In genomic region chr13:27964741-27965323, GRCh38 we compare ENCODE assay signal across 23 cellular contexts. TPM values are rescaled to one million over a fixed set of nuclear protein-coding genes. Genes with fewer than 3 reads are reported as not detected.
DNase-seq lines count a peak whose midpoint lies in the region; ATAC-seq and TF ChIP-seq lines count a peak whose summit lies in the region.
"Had no signal": no experiment of that assay in that cellular context is flagged by ENCODE, and none has a peak within 500 bp of the region (broad histone marks: within the 10 kb centered on the region; RNA-seq: fewer than 3 reads in every experiment).

No MANE protein-coding gene starts in this region.

- peak overlapping the region; percentile 17 for H3K27ac Mint-ChIP-seq in glutamatergic neuron (ENCODE audit: unreplicated experiment)
- H3K27ac Mint-ChIP-seq: CD8-positive, alpha-beta T cell had no signal

- no peak for TF ChIP-seq RAD21 in IMR-90 (IDR thresholded peaks at IDR 0.05; ENCODE audit: low read length)

- intact Hi-C loops in IMR-90 (cut with micrococcal nuclease) (no loop called here), lower lobe of right lung (cut with DNase I) (no loop called here)

- dilution Hi-C loops in IMR-90 (cut with HindIII; ENCODE audit: low sequenced_read_pairs, unreplicated experiment) = no loop called here

- H3K23ac ChIP-seq in IMR-90 (ENCODE audit: low read depth, low read length) = no peak overlapping the region

- no peak overlapping the region for H3K9ac ChIP-seq in IMR-90 (ENCODE audit: low read depth, low read length)

- H2BK5ac ChIP-seq in IMR-90 (ENCODE audit: low read depth, low read length, poor library complexity, severe bottlenecking) = no peak overlapping the region

- ATAC-seq in IMR-90 (ENCODE audit: low read depth) (no peak), lower lobe of right lung (no peak), GM18907 (IDR thresholded peaks at IDR 0.05; ENCODE audit: unreplicated experiment) (no peak)
- ATAC-seq: CD8-positive, alpha-beta T cell; GM12878 had no signal

- no peaks in the 10 kb centered on the region for H3K36me3 Mint-ChIP-seq in glutamatergic neuron (ENCODE audit: unreplicated experiment)
- H3K36me3 Mint-ChIP-seq: CD8-positive, alpha-beta T cell had no signal

- TF ChIP-seq CTCF in C4-2B (conservative IDR thresholded peaks at IDR 0.05) = no peak
- TF ChIP-seq CTCF in IMR-90 (conservative IDR thresholded peaks at IDR 0.05; ENCODE audit: low read depth, low read length) = no peak
- no peak for TF ChIP-seq CTCF in glutamatergic neuron (IDR thresholded peaks at IDR 0.05; ENCODE audit: partially characterized antibody, unreplicated experiment)
- TF ChIP-seq CTCF in osteoblast (IDR thresholded peaks at IDR 0.05; ENCODE audit: extremely low read depth, low read depth, low read length) = no peak
- TF ChIP-seq CTCF in lower lobe of right lung (IDR thresholded peaks at IDR 0.05) = no peak

- peaks cover 4% of the 10 kb centered on the region; the same call in 1 of the 2 replicates for H4K20me1 ChIP-seq in IMR-90 (ENCODE audit: insufficient read depth, low read length)
- H4K20me1 ChIP-seq in osteoblast (ENCODE audit: insufficient read depth, low read length) = no peaks in the 10 kb centered on the region

- H3K79me2 ChIP-seq in osteoblast (ENCODE audit: insufficient read depth, low read length) = no peaks in the 10 kb centered on the region

- H4K91ac ChIP-seq in IMR-90 (ENCODE audit: insufficient read depth, low read depth, low read length) = no peak overlapping the region

- DNase-seq in IMR-90 (no peak), glutamatergic neuron (no peak), osteoblast (ENCODE audit: insufficient read length, low spot score, missing footprints) (peak; percentile 44), lower lobe of right lung (no peak), EL (no peak), H7 (no peak)
- DNase-seq: DMS79; KBM-7; NCI-H1417 treated with DMSO at 0.1 percent for 48 hours; NCI-H2029; NCI-H2171; NCI-H446; NK-92 treated with Interleukin-12 subunit alpha and Interleukin-12 subunit beta, amount 100 ng/mL, for 24 hours; SIG-M5 had no signal

- CTCF ChIA-PET in IMR-90 (lab: Yijun Ruan, JAX) = interaction anchor here (0.6 to 1.4 kb wide), 3 partner anchors 9 to 19 kb away, joined by 3 to 5 read pairs (median 4); no protein-coding TSS in a partner anchor

- H2AK5ac ChIP-seq in IMR-90 (ENCODE audit: low read depth, low read length) = no peak overlapping the region

- H3K18ac ChIP-seq in IMR-90 (ENCODE audit: low read depth, low read length) = no peak overlapping the region

- no TSS peak for BruUV-seq in IMR-90 (replicated peaks; lab: Mats Ljungman, UMichigan)

- no peak overlapping the region for H2BK120ac ChIP-seq in IMR-90 (ENCODE audit: low read depth, low read length)

- no peak overlapping the region for H3K4me2 ChIP-seq in IMR-90 (ENCODE audit: low read depth, low read length)
- no peak overlapping the region for H3K4me2 ChIP-seq in osteoblast (ENCODE audit: insufficient read depth, low read length)

- H3K36me3 ChIP-seq in IMR-90 (ENCODE audit: control insufficient read depth, insufficient read depth, low read length) = no peaks in the 10 kb centered on the region
- no peaks in the 10 kb centered on the region for H3K36me3 ChIP-seq in osteoblast (ENCODE audit: insufficient read depth, low read length)
- H3K36me3 ChIP-seq in lower lobe of right lung = no peaks in the 10 kb centered on the region
- H3K36me3 ChIP-seq in H7 (replicated peaks; ENCODE audit: control insufficient read depth, insufficient read depth, low read length) = no peaks in the 10 kb centered on the region
- H3K36me3 ChIP-seq: HAP-1 had no signal

- no peak overlapping the region for H3K56ac ChIP-seq in IMR-90 (ENCODE audit: extremely low read depth, insufficient read depth, low read length)

- in situ Hi-C loops in IMR-90 (cut with MboI; ENCODE audit: low sequenced_read_pairs) = no loop called here

- no peak overlapping the region for H4K5ac ChIP-seq in IMR-90 (ENCODE audit: low read depth, low read length)

- no peaks in the 10 kb centered on the region for H3K79me1 ChIP-seq in IMR-90 (ENCODE audit: low read depth in 1 of 2, low read length in 2 of 2)

- H2AK9ac ChIP-seq in IMR-90 (replicated peaks; ENCODE audit: low read depth, low read length, poor library complexity) = no peak overlapping the region

- no peak overlapping the region for H2BK20ac ChIP-seq in IMR-90 (ENCODE audit: low read depth, low read length)

- no peak overlapping the region for H3K4me3 Mint-ChIP-seq in glutamatergic neuron (ENCODE audit: unreplicated experiment)
- H3K4me3 Mint-ChIP-seq: CD8-positive, alpha-beta T cell had no signal

- H3K27me3 ChIP-seq in IMR-90 (ENCODE audit: control insufficient read depth, insufficient read depth, low read length) = peaks cover 96% of the 10 kb centered on the region
- H3K27me3 ChIP-seq in osteoblast (ENCODE audit: insufficient read depth, low read length) = peaks cover 79% of the 10 kb centered on the region
- peaks cover 98% of the 10 kb centered on the region for H3K27me3 ChIP-seq in lower lobe of right lung (ENCODE audit: low read depth)
- peaks cover 99% of the 10 kb centered on the region for H3K27me3 ChIP-seq in H7 (ENCODE audit: control insufficient read depth, insufficient read depth, low read length)

- H3K9me3 ChIP-seq in IMR-90 (ENCODE audit: control insufficient read depth, insufficient read depth, low read length) (no peaks in the 10 kb centered on the region; the same call in 1 of the 2 replicates), osteoblast (ENCODE audit: low read depth, low read length) (no peaks in the 10 kb centered on the region), lower lobe of right lung (no peaks in the 10 kb centered on the region)
- H3K9me3 ChIP-seq: HAP-1 had no signal

- no CpG with 5 or more reads among the region's 15 CpGs for WGBS in IMR-90 (ENCODE audit: extremely low coverage in 2 of 2, insufficient read length in 1 of 2), 2 experiments

- H3K9me1 ChIP-seq in IMR-90 (ENCODE audit: insufficient read depth, low read length) = no peaks in the 10 kb centered on the region

- H3K4me1 ChIP-seq in IMR-90 (ENCODE audit: control insufficient read depth, insufficient read depth, low read length) = peaks cover 3% of the 10 kb centered on the region; the same call in 1 of the 2 replicates
- H3K4me1 ChIP-seq in osteoblast (ENCODE audit: insufficient read depth, low read length) = no peaks in the 10 kb centered on the region
- peaks cover 38% of the 10 kb centered on the region for H3K4me1 ChIP-seq in lower lobe of right lung

- no peak overlapping the region for H4K8ac ChIP-seq in IMR-90 (ENCODE audit: low read depth in 2 of 2, low read length in 2 of 2)

- POLR2A ChIA-PET in IMR-90 (lab: Charles Lee; ENCODE audit: unreplicated experiment) = no interaction called here

- H3K4me1 Mint-ChIP-seq in glutamatergic neuron (ENCODE audit: low read depth, unreplicated experiment) = peaks cover 7% of the 10 kb centered on the region

- TF ChIP-seq POLR2A in IMR-90 (IDR thresholded peaks at IDR 0.05; ENCODE audit: low read depth, low read length) = no peak

- H3K9me3 Mint-ChIP-seq in glutamatergic neuron (ENCODE audit: unreplicated experiment) = peaks cover 20% of the 10 kb centered on the region
- H3K9me3 Mint-ChIP-seq: CD8-positive, alpha-beta T cell had no signal

- no peak overlapping the region for H3K4ac ChIP-seq in IMR-90 (ENCODE audit: low read depth, low read length)

- no peak overlapping the region for H2BK15ac ChIP-seq in IMR-90 (ENCODE audit: low read depth, low read length)

- H2AFZ ChIP-seq in IMR-90 (replicated peaks; ENCODE audit: low read length, poor library complexity) (peak overlapping the region; percentile 32), osteoblast (ENCODE audit: low read length) (no peak overlapping the region)

- peak overlapping the region; percentile 88 for H3K27ac ChIP-seq in C4-2B
- H3K27ac ChIP-seq in IMR-90 (ENCODE audit: insufficient read depth, low read length) = no peak overlapping the region
- no peak overlapping the region for H3K27ac ChIP-seq in osteoblast (ENCODE audit: low read depth, low read length)
- no peak overlapping the region for H3K27ac ChIP-seq in lower lobe of right lung

- H3K14ac ChIP-seq in IMR-90 (replicated peaks; ENCODE audit: low read depth, low read length) = no peak overlapping the region

- H3K4me3 ChIP-seq in IMR-90 (ENCODE audit: insufficient read depth, low read depth, low read length) (no peak overlapping the region), osteoblast (ENCODE audit: insufficient read depth, low read length) (no peak overlapping the region), lower lobe of right lung (no peak overlapping the region), H7 (ENCODE audit: insufficient read depth, low read depth, low read length) (no peak overlapping the region)
- H3K4me3 ChIP-seq: GM12878, HAP-1 had no signal

- H3K27me3 Mint-ChIP-seq in glutamatergic neuron (ENCODE audit: unreplicated experiment) = peaks cover 45% of the 10 kb centered on the region

TF ChIP-seq in IMR-90, 13 proteins besides CTCF, POLR2A, EP300 and RAD21 (continues in another document):
- no peak for TF ChIP-seq RCOR1 (IDR thresholded peaks at IDR 0.05; ENCODE audit: insufficient replicate concordance, low read length)
- TF ChIP-seq NFE2L2 (IDR thresholded peaks at IDR 0.05; ENCODE audit: low read depth, low read length) = no peak

RNA-seq across cellular contexts. Expression of gene CDX2, which starts 4.3 kb away (rescaled TPM):
- total RNA-seq in IMR-90 (2012; rRNA removed) (not detected in 2 replicates), glutamatergic neuron (ENCODE audit: unreplicated experiment) (1.1 TPM), osteoblast (not detected in 2 replicates), lower lobe of right lung (not detected)
- polyA plus RNA-seq in IMR-90 (2012; rRNA removed) = not detected in 2 replicates
- polyA plus RNA-seq in IMR-90 (2012; cell fraction: cytosol; rRNA removed) = not detected in 2 replicates
- not detected in 2 replicates for polyA plus RNA-seq in IMR-90 (2012; cell fraction: nucleus; rRNA removed; ENCODE audit: low replicate concordance)
- 0.04 TPM in 1 of 2 replicates, not detected in the other for total RNA-seq in H7 (2014; rRNA removed; shearing (Covaris generic))
- total RNA-seq: A172; CD8-positive, alpha-beta T cell; OCI-LY7; RPMI7951 had no signal
- polyA plus RNA-seq: BJ, GM12878 had no signal

RNA-seq across cellular contexts. Expression of gene URAD, which starts 23.7 kb away (rescaled TPM):
- total RNA-seq in IMR-90 (2012; rRNA removed) (not detected in 2 replicates), glutamatergic neuron (ENCODE audit: unreplicated experiment) (not detected), osteoblast (not detected in 2 replicates), lower lobe of right lung (not detected)
- polyA plus RNA-seq in IMR-90 (2012; rRNA removed) = not detected in 2 replicates
- not detected in 2 replicates for polyA plus RNA-seq in IMR-90 (2012; cell fraction: cytosol; rRNA removed)
- polyA plus RNA-seq in IMR-90 (2012; cell fraction: nucleus; rRNA removed; ENCODE audit: low replicate concordance) = not detected in 2 replicates
- not detected in 2 replicates for total RNA-seq in H7 (2014; rRNA removed; shearing (Covaris generic))
- total RNA-seq: A172; CD8-positive, alpha-beta T cell; GM12878; OCI-LY7; RPMI7951 had no signal
- polyA plus RNA-seq: BJ, GM12878 had no signal

RNA-seq across cellular contexts. Expression of gene PDX1, which starts 45.0 kb away (rescaled TPM):
- not detected in 2 replicates for total RNA-seq in IMR-90 (2012; rRNA removed)
- not detected in 2 replicates for polyA plus RNA-seq in IMR-90 (2012; rRNA removed)
- not detected in 2 replicates for polyA plus RNA-seq in IMR-90 (2012; cell fraction: cytosol; rRNA removed)
- not detected in 2 replicates for polyA plus RNA-seq in IMR-90 (2012; cell fraction: nucleus; rRNA removed; ENCODE audit: low replicate concordance)
- not detected for total RNA-seq in glutamatergic neuron (ENCODE audit: unreplicated experiment)
- total RNA-seq in osteoblast = not detected in 2 replicates
- total RNA-seq in lower lobe of right lung = not detected
- total RNA-seq in H7 (2014; rRNA removed; shearing (Covaris generic)) = not detected in 2 replicates
- total RNA-seq: A172; CD8-positive, alpha-beta T cell; GM12878; OCI-LY7; RPMI7951 had no signal
- polyA plus RNA-seq: BJ had no signal
